24 cellular contexts compared by ENCODE assay signal in the genomic region with DNA sequence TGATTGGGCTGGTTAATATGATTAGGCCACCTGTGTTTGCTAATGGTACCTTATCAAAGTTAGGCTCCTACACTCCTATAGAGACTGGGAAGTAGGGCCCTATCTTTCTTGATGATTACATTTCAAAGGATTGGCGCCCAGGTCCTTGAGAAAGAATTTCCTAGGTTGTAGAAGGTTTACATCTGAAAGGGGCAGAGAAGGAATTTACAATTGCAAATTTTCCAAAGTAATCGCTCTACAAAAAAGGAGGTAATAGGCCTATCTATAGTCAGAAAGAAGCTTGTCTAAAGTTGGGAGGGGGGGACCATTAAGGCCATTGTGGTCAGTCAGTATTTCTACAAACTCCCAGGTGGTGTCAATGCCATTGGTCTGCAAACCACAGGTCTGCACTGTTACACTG.
"Had no signal": no experiment of that assay in that cellular context is flagged by ENCODE, and none has a peak within 500 bp of the region (broad histone marks: within the 10 kb centered on the region; RNA-seq: fewer than 3 reads in every experiment).

No MANE protein-coding gene starts in this region.

- H3K9me3 ChIP-seq: gastroesophageal sphincter, heart left ventricle, neutrophil, ovary, prostate gland, spleen, upper lobe of right lung had no signal

- H3K27me3 Mint-ChIP-seq: activated CD4-positive, alpha-beta memory T cell treated with anti-CD3 and anti-CD28 coated beads for 36 hours; activated naive CD8-positive, alpha-beta T cell treated with anti-CD3 and anti-CD28 coated beads, Interleukin-2, amount 50 U/mL, for 24 hours; natural killer cell treated with Interleukin-12 subunit alpha and Interleukin-12 subunit beta and Interleukin-15 and Interleukin-18, amount 100 ng/mL, for 72 hours had no signal

- FAIRE-seq: bronchial epithelial cell, islet of Langerhans had no signal

- H3K36me3 ChIP-seq: gastroesophageal sphincter, heart left ventricle, neutrophil, ovary, prostate gland, spleen, upper lobe of right lung had no signal

- H3K4me1 ChIP-seq: gastroesophageal sphincter, heart left ventricle, prostate gland, spleen, upper lobe of right lung had no signal

- H3K27me3 ChIP-seq: gastroesophageal sphincter, heart left ventricle, neutrophil, ovary, spleen, upper lobe of right lung had no signal

- DNase-seq: activated CD4-positive, alpha-beta memory T cell treated with anti-CD3 and anti-CD28 coated beads for 36 hours; activated CD4-positive, alpha-beta T cell treated with anti-CD3 and anti-CD28 coated beads for 4 hours; activated CD4-positive, CD25-positive, alpha-beta regulatory T cell; activated gamma-delta T cell; activated naive CD4-positive, alpha-beta T cell treated with anti-CD3 and anti-CD28 coated beads, Interleukin-2, amount 50 U/mL, for 16 hours; activated naive CD8-positive, alpha-beta T cell treated with anti-CD3 and anti-CD28 coated beads, Interleukin-2, amount 50 U/mL, for 24 hours; aorta; cortex of kidney; heart left ventricle; left cardiac atrium; ovary; spleen; stimulated activated CD4-positive, alpha-beta T cell treated with anti-CD3 and anti-CD28 coated beads, Interleukin-4, amount 100 ng/mL, for 4 hours; stimulated activated naive CD8-positive, alpha-beta T cell treated with anti-CD3 and anti-CD28 coated beads, Interleukin-15, Interleukin-2, amounts not matched to agents 100 U/mL and 50 U/mL, for 24 hours; T-helper 1 cell; T-helper 9 cell; upper lobe of right lung had no signal

- H3K4me3 ChIP-seq: gastroesophageal sphincter, heart left ventricle, ovary, prostate gland, spleen, upper lobe of right lung had no signal

- H3K27ac Mint-ChIP-seq: activated CD4-positive, alpha-beta memory T cell treated with anti-CD3 and anti-CD28 coated beads for 36 hours; activated naive CD8-positive, alpha-beta T cell treated with anti-CD3 and anti-CD28 coated beads, Interleukin-2, amount 50 U/mL, for 24 hours; natural killer cell treated with Interleukin-12 subunit alpha and Interleukin-12 subunit beta and Interleukin-15 and Interleukin-18, amount 100 ng/mL, for 72 hours had no signal

- H3K27ac ChIP-seq: epithelial cell of prostate, gastroesophageal sphincter, heart left ventricle, neutrophil, ovary, prostate gland, spleen, upper lobe of right lung had no signal

- ATAC-seq: activated naive CD8-positive, alpha-beta T cell treated with anti-CD3 and anti-CD28 coated beads, Interleukin-2, amount 50 U/mL, for 24 hours; gastroesophageal sphincter; heart left ventricle; left cardiac atrium; natural killer cell treated with Interleukin-12 subunit alpha and Interleukin-12 subunit beta and Interleukin-15 and Interleukin-18, amount 100 ng/mL, for 72 hours; stimulated activated naive CD8-positive, alpha-beta T cell treated with anti-CD3 and anti-CD28 coated beads, Interleukin-15, Interleukin-2, amounts not matched to agents 100 U/mL and 50 U/mL, for 24 hours; upper lobe of right lung had no signal

- H3K4me3 Mint-ChIP-seq: activated CD4-positive, alpha-beta memory T cell treated with anti-CD3 and anti-CD28 coated beads for 36 hours; activated naive CD8-positive, alpha-beta T cell treated with anti-CD3 and anti-CD28 coated beads, Interleukin-2, amount 50 U/mL, for 24 hours; natural killer cell treated with Interleukin-12 subunit alpha and Interleukin-12 subunit beta and Interleukin-15 and Interleukin-18, amount 100 ng/mL, for 72 hours had no signal

- H3K4me1 Mint-ChIP-seq: activated naive CD8-positive, alpha-beta T cell treated with anti-CD3 and anti-CD28 coated beads, Interleukin-2, amount 50 U/mL, for 24 hours had no signal

- H3K36me3 Mint-ChIP-seq: activated CD4-positive, alpha-beta memory T cell treated with anti-CD3 and anti-CD28 coated beads for 36 hours; natural killer cell treated with Interleukin-12 subunit alpha and Interleukin-12 subunit beta and Interleukin-15 and Interleukin-18, amount 100 ng/mL, for 72 hours had no signal
